In genomic region chr7:65250697-65251395, GRCh38 we compare ENCODE assay signal across 17 cellular contexts.
DNase-seq lines count a peak whose midpoint lies in the region; ATAC-seq and TF ChIP-seq lines count a peak whose summit lies in the region.
"Had no signal": no experiment of that assay in that cellular context is flagged by ENCODE, and none has a peak within 500 bp of the region (broad histone marks: within the 10 kb centered on the region; RNA-seq: fewer than 3 reads in every experiment).

No MANE protein-coding gene starts in this region.

- no peaks in the 10 kb centered on the region for H4K20me1 ChIP-seq in neural progenitor cell (ENCODE audit: low read depth)

- H3K27me3 ChIP-seq in HUES64 (ENCODE audit: insufficient read depth, low read length) (peaks cover 3% of the 10 kb centered on the region; the same call in 1 of the 2 replicates), colonic mucosa (no peaks in the 10 kb centered on the region), neural progenitor cell (no peaks in the 10 kb centered on the region)

- H3K27me3 Mint-ChIP-seq in activated T-cell treated with anti-CD3 and anti-CD28 coated beads, Interleukin-2, amount 50 U/mL, for 24 hours = peaks cover 22% of the 10 kb centered on the region
- H3K27me3 Mint-ChIP-seq in neural progenitor cell (ENCODE audit: insufficient read depth, low read depth) = peaks cover 9% of the 10 kb centered on the region

- 80% methylated on average over 18 of the region's 18 CpGs for WGBS in HUES64

- peaks cover 24% of the 10 kb centered on the region for H3F3A ChIP-seq in neural progenitor cell (ENCODE audit: low read depth)

- intact Hi-C loops in colonic mucosa (cut with DNase I) = no loop called here

- H3K27ac ChIP-seq in HUES64 (ENCODE audit: low read depth, low read length) (no peak overlapping the region), colonic mucosa (no peak overlapping the region), neural progenitor cell (no peak overlapping the region)
- H3K27ac ChIP-seq: KMS-11, psoas muscle, SK-N-MC had no signal

- no peak overlapping the region for H2AFZ ChIP-seq in neural progenitor cell (replicated peaks)

- H3K79me2 ChIP-seq in neural progenitor cell (ENCODE audit: low read depth) = no peaks in the 10 kb centered on the region

- no peaks in the 10 kb centered on the region for H3K36me3 Mint-ChIP-seq in activated T-cell treated with anti-CD3 and anti-CD28 coated beads, Interleukin-2, amount 50 U/mL, for 24 hours (ENCODE audit: low read depth)
- H3K36me3 Mint-ChIP-seq in neural progenitor cell = no peaks in the 10 kb centered on the region

- peak overlapping the region; percentile 79 for H3K4me3 Mint-ChIP-seq in activated T-cell treated with anti-CD3 and anti-CD28 coated beads, Interleukin-2, amount 50 U/mL, for 24 hours
- H3K4me3 Mint-ChIP-seq in neural progenitor cell = peak overlapping the region; percentile 91

- no peaks in the 10 kb centered on the region for H3K9me3 ChIP-seq in HUES64 (ENCODE audit: insufficient read depth, low read depth, low read length)
- H3K9me3 ChIP-seq in colonic mucosa = no peaks in the 10 kb centered on the region
- H3K9me3 ChIP-seq in neural progenitor cell (ENCODE audit: low read depth) = no peaks in the 10 kb centered on the region
- H3K9me3 ChIP-seq: psoas muscle had no signal

- H3K9ac ChIP-seq in HUES64 (ENCODE audit: low read depth, low read length) (no peak overlapping the region), colonic mucosa (ENCODE audit: low read depth in 2 of 2, low read length in 2 of 2) (no peak overlapping the region), neural progenitor cell (no peak overlapping the region)
- H3K9ac ChIP-seq: KMS-11 had no signal

- no peaks in the 10 kb centered on the region for H3K9me3 Mint-ChIP-seq in activated T-cell treated with anti-CD3 and anti-CD28 coated beads, Interleukin-2, amount 50 U/mL, for 24 hours
- H3K9me3 Mint-ChIP-seq in neural progenitor cell = no peaks in the 10 kb centered on the region

- peaks cover 11% of the 10 kb centered on the region for H3K4me1 Mint-ChIP-seq in activated T-cell treated with anti-CD3 and anti-CD28 coated beads, Interleukin-2, amount 50 U/mL, for 24 hours (ENCODE audit: low read depth)
- H3K4me1 Mint-ChIP-seq in neural progenitor cell = peaks cover 9% of the 10 kb centered on the region

- peak overlapping the region; percentile 79 for H3K4me2 ChIP-seq in neural progenitor cell
- H3K4me2 ChIP-seq: KMS-11 had no signal

- DNase-seq in activated T-cell treated with anti-CD3 and anti-CD28 coated beads, Interleukin-2, amount 50 U/mL, for 24 hours = no peak
- no peak for DNase-seq in activated T-cell treated with anti-CD3 and anti-CD28 coated beads for 4 hours
- peak; percentile 12 for DNase-seq in colonic mucosa
- DNase-seq in neural progenitor cell (ENCODE audit: low spot score) = no peak
- no peak for DNase-seq in SKM-1 treated with dmso at 0.1 percent for 144 hours (lab: John Stamatoyannopoulos, UW; ENCODE audit: unreplicated experiment)
- DNase-seq: activated CD4-positive, alpha-beta T cell treated with anti-CD3 and anti-CD28 coated beads for 4 hours; DMS53; NCI-H146; NK-92 treated with Interleukin-12 subunit alpha and Interleukin-12 subunit beta, amount 100 ng/mL, for 24 hours; psoas muscle; stimulated activated CD4-positive, alpha-beta T cell treated with anti-CD3 and anti-CD28 coated beads, Interleukin-4, amount 100 ng/mL, for 1 hour; stimulated activated naive CD8-positive, alpha-beta T cell treated with anti-CD3 and anti-CD28 coated beads, Interleukin-15, Interleukin-2, amounts not matched to agents 100 U/mL and 50 U/mL, for 24 hours had no signal

- H3K4me3 ChIP-seq in HUES64 (ENCODE audit: low read length) (peak overlapping the region; percentile 17; the same call in 1 of the 2 replicates), colonic mucosa (no peak overlapping the region), neural progenitor cell (no peak overlapping the region)

- H3K4me1 ChIP-seq in HUES64 (ENCODE audit: insufficient read depth, low read length) = peaks cover 4% of the 10 kb centered on the region
- no peaks in the 10 kb centered on the region for H3K4me1 ChIP-seq in colonic mucosa
- H3K4me1 ChIP-seq in neural progenitor cell = peaks cover 4% of the 10 kb centered on the region
- H3K4me1 ChIP-seq: psoas muscle had no signal

- TF ChIP-seq CTCF in colonic mucosa (IDR thresholded peaks at IDR 0.05) = no peak
- TF ChIP-seq CTCF in neural progenitor cell (IDR thresholded peaks at IDR 0.05) = no peak

- H3K36me3 ChIP-seq in HUES64 (ENCODE audit: insufficient read depth, low read length) = no peaks in the 10 kb centered on the region
- H3K36me3 ChIP-seq in colonic mucosa = no peaks in the 10 kb centered on the region
- H3K36me3 ChIP-seq in neural progenitor cell = no peaks in the 10 kb centered on the region

- H3K27ac Mint-ChIP-seq in activated T-cell treated with anti-CD3 and anti-CD28 coated beads, Interleukin-2, amount 50 U/mL, for 24 hours = no peak overlapping the region
- H3K27ac Mint-ChIP-seq in neural progenitor cell = no peak overlapping the region

- ATAC-seq in GM18498 (IDR thresholded peaks at IDR 0.05; ENCODE audit: unreplicated experiment) (no peak), HG03039 (IDR thresholded peaks at IDR 0.05; ENCODE audit: unreplicated experiment) (no peak)
